Comparison of ENCODE assay signal across 1 cellular context in the genomic region with DNA sequence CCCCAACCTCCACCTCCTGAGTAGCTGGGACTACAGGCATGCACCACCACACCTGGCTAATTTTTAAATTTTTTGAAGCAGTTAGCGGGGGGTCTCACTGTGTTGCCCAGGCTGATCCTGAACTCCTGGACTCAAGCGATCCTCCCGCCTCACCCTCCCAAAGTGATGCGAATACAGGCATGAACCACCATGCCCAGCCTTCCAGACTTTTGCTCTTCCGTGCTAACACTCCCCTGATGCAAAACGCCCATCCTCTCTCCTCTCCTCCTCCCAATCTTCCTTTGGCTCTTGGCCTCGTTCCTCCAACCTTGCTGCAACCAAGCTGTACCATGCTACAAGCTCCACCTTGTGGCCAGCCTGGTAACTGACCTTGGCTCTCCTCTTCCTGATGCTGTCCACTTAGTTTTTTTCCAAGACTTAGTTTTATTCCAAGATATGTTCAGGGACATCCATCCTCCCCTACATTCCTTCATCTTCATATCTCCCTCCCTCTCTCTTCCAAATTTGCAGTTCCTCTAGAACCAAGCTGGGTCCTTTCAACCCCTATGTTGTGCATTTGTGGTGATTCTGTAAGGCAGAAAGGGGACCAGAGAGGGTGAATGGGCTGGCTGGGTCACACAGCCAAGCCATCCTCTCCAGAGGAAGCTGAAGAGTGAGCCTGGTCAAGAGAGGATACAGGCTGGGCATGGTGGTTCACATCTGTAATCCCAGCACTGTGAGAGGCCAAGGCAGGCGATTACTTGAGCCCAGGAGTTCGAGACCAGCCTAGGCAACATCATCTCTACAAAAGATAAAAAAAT.
TF ChIP-seq lines count a peak whose summit lies in the region.

No MANE protein-coding gene starts in this region.

TF ChIP-seq in K562, 482 proteins besides CTCF, POLR2A, EP300 and RAD21 (continued from another document):
- TF ChIP-seq, protein P1, sequence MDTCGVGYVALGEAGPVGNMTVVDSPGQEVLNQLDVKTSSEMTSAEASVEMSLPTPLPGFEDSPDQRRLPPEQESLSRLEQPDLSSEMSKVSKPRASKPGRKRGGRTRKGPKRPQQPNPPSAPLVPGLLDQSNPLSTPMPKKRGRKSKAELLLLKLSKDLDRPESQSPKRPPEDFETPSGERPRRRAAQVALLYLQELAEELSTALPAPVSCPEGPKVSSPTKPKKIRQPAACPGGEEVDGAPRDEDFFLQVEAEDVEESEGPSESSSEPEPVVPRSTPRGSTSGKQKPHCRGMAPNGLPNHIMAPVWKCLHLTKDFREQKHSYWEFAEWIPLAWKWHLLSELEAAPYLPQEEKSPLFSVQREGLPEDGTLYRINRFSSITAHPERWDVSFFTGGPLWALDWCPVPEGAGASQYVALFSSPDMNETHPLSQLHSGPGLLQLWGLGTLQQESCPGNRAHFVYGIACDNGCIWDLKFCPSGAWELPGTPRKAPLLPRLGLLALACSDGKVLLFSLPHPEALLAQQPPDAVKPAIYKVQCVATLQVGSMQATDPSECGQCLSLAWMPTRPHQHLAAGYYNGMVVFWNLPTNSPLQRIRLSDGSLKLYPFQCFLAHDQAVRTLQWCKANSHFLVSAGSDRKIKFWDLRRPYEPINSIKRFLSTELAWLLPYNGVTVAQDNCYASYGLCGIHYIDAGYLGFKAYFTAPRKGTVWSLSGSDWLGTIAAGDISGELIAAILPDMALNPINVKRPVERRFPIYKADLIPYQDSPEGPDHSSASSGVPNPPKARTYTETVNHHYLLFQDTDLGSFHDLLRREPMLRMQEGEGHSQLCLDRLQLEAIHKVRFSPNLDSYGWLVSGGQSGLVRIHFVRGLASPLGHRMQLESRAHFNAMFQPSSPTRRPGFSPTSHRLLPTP (IDR thresholded peaks at IDR 0.05; ENCODE audit: borderline replicate concordance, extremely low read depth, insufficient read length), result no peak
- no peak for TF ChIP-seq MCM2 (IDR thresholded peaks at IDR 0.05; ENCODE audit: low read depth)
- no peak for TF ChIP-seq KLF1 (tag; IDR thresholded peaks at IDR 0.05)
- TF ChIP-seq, protein P2, sequence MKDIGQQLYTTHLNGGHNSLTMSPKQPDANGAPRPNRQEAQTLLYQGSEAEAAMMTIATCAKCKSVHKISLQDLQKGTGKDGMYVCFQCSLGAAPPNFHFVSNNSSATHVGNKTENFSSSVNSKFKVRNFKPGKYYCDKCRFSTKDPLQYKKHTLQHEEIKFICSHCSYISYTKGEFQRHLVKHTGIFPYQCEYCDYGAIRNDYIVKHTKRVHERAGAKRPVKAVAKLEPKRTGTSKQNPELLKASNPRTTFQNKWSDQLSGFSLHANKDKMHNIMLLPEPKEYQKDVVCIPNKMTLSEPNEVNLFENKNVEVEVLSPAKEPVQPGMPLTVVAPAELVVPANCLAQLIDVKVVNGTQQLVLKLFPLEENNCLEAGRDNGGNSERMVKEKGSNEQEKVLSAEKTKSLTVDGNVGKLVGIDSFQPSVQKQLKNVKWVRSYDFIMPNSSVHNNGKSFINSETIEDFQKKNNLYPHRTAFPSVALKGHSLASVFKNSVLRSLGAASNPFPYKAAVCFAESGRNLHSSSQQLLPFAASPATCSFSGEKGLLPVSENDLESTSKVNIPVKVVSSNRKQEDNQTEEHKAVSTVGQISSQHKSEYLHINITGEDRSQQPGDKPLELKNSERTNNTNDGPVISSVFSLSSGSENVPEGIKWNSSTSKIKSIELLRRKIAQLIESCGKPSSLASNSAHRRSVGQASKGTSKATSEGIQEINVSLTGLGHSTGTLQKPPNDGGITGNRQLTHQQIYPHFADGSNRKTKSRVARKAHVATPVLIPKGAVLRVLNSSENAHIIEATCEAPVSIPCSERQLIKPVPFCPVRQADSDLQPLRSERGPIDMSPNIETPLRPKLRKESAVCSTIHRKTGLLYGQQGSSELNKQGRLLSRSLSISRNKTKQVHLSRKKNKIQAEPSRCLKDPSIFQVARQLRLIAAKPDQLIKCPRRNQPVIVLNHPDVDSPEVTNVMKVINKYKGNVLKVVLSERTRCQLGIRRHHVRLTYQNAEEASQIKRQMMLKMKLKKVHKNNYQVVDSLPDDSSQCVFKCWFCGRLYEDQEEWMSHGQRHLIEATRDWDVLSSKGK (CRISPR knock-in tag; IDR thresholded peaks at IDR 0.05), result no peak
- peak in 1 of 2 experiments; percentile 54; a peak in 1 of 4 replicates for TF ChIP-seq TRIM24 (IDR thresholded peaks at IDR 0.05)
- TF ChIP-seq RBBP5 (IDR thresholded peaks at IDR 0.05; ENCODE audit: borderline replicate concordance, insufficient read depth, low read length, poor library complexity, severe bottlenecking), result no peak
- no peak for TF ChIP-seq TAL1 (IDR thresholded peaks at IDR 0.05)
- no peak for TF ChIP-seq HMGN3 (IDR thresholded peaks at IDR 0.05; ENCODE audit: borderline replicate concordance, extremely low read depth, insufficient read length, low read depth, low read length)
- no peak for TF ChIP-seq ZNF77 (CRISPR knock-in tag; IDR thresholded peaks at IDR 0.05)
- TF ChIP-seq FOS (IDR thresholded peaks at IDR 0.05; ENCODE audit: extremely low read depth, insufficient read length), result no peak
- no peak for TF ChIP-seq CBX2 (IDR thresholded peaks at IDR 0.05; ENCODE audit: insufficient read depth, low read length, poor library complexity, severe bottlenecking)
- TF ChIP-seq ZNF232 (CRISPR knock-in tag; IDR thresholded peaks at IDR 0.05), result no peak
- TF ChIP-seq, protein P3, sequence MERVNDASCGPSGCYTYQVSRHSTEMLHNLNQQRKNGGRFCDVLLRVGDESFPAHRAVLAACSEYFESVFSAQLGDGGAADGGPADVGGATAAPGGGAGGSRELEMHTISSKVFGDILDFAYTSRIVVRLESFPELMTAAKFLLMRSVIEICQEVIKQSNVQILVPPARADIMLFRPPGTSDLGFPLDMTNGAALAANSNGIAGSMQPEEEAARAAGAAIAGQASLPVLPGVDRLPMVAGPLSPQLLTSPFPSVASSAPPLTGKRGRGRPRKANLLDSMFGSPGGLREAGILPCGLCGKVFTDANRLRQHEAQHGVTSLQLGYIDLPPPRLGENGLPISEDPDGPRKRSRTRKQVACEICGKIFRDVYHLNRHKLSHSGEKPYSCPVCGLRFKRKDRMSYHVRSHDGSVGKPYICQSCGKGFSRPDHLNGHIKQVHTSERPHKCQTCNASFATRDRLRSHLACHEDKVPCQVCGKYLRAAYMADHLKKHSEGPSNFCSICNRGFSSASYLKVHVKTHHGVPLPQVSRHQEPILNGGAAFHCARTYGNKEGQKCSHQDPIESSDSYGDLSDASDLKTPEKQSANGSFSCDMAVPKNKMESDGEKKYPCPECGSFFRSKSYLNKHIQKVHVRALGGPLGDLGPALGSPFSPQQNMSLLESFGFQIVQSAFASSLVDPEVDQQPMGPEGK (CRISPR knock-in tag; IDR thresholded peaks at IDR 0.05; ENCODE audit: borderline replicate concordance), result no peak
